9 cellular contexts compared by ENCODE assay signal in the genomic region with DNA sequence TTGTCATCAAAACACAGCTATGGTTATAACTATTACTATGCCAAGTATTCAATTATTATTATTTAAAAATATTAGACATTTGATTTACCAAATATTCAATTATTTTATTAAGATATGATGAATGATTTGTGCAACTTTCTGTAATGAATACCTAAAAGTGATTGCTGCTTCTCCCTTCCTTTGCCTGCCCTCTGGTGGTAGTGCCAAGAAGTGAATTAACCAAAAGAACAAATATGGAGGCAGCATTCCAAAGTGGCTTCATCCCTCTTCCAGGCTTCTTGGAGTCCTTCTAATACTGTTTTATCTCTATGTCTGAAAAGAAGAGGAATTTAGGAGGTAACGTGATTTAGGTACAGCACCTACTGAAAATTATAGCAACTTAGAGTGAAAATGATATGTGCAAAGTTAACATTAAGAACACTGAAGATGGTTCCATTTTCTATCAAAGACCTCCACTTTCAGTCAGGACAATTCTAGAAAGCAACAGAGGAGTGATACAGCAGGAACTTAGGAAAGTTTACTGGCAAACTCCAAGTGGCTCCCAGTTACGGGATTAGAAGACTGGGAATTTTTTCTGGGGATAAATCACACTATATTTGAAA. TPM values are rescaled to one million over a fixed set of nuclear protein-coding genes. Genes with fewer than 3 reads are reported as not detected.
DNase-seq lines count a peak whose midpoint lies in the region; ATAC-seq and TF ChIP-seq lines count a peak whose summit lies in the region.
"Had no signal": no experiment of that assay in that cellular context is flagged by ENCODE, and none has a peak within 500 bp of the region (broad histone marks: within the 10 kb centered on the region; RNA-seq: fewer than 3 reads in every experiment).

No MANE protein-coding gene starts in this region.

- peaks cover 7% of the 10 kb centered on the region for H3K4me1 ChIP-seq in body of pancreas
- H3K4me1 ChIP-seq in lung (ENCODE audit: control insufficient read depth in 2 of 2, insufficient read depth in 2 of 2, low read length in 2 of 2) = no peaks in the 10 kb centered on the region

- WGBS in body of pancreas, 2 donors = 39 to 60% methylated on average over 2 of the region's 2 CpGs
- WGBS in lung, 2 donors = 89% methylated on average over 2 of the region's 2 CpGs

- H3K36me3 Mint-ChIP-seq in activated naive CD4-positive, alpha-beta T cell treated with anti-CD3 and anti-CD28 coated beads for 36 hours (ENCODE audit: low read depth) = no peaks in the 10 kb centered on the region
- H3K36me3 Mint-ChIP-seq: activated naive CD8-positive, alpha-beta T cell treated with anti-CD3 and anti-CD28 coated beads, Interleukin-2, amount 10 ng/mL, durations not matched to agents 7 days and 5 days had no signal

- no peak overlapping the region for H3K4me3 Mint-ChIP-seq in activated naive CD4-positive, alpha-beta T cell treated with anti-CD3 and anti-CD28 coated beads for 36 hours
- H3K4me3 Mint-ChIP-seq: activated naive CD8-positive, alpha-beta T cell treated with anti-CD3 and anti-CD28 coated beads, Interleukin-2, amount 10 ng/mL, durations not matched to agents 7 days and 5 days had no signal

- TF ChIP-seq POLR2A in body of pancreas (IDR thresholded peaks at IDR 0.05) = no peak

- DNase-seq in activated naive CD4-positive, alpha-beta T cell treated with anti-CD3 and anti-CD28 coated beads for 36 hours = peak; percentile 43
- no peak for DNase-seq in activated naive CD4-positive, alpha-beta T cell treated with anti-CD3 and anti-CD28 coated beads, Interleukin-2, amount 50 U/mL, for 16 hours
- DNase-seq in MV-4-11 (lab: John Stamatoyannopoulos, UW) (peak; percentile 23), body of pancreas (peak; percentile 15 to 29 (median 24)), lung (ENCODE audit: low spot score) (no peak), mesenteric fat pad (ENCODE audit: low spot score) (no peak)
- DNase-seq: activated naive CD8-positive, alpha-beta T cell treated with anti-CD3 and anti-CD28 coated beads, Interleukin-2, amount 10 ng/mL, durations not matched to agents 7 days and 5 days had no signal

- intact Hi-C loops in activated naive CD4-positive, alpha-beta T cell treated with anti-CD3 and anti-CD28 coated beads for 36 hours (cut with micrococcal nuclease) = loop anchor here (5.0 to 10.0 kb wide), 2 partner anchors 322 to 704 kb away; a partner anchor contains a TSS
- intact Hi-C loops in body of pancreas (cut with DNase I) = no loop called here

- H3K27ac ChIP-seq in body of pancreas (no peak overlapping the region), lung (ENCODE audit: low read depth in 1 of 2, low read length in 1 of 2) (no peak overlapping the region)

- TF ChIP-seq CTCF in body of pancreas (IDR thresholded peaks at IDR 0.05) (peak; percentile 40 to 78 (median 59)), lung (IDR thresholded peaks at IDR 0.05; ENCODE audit: control extremely low read depth, extremely low read depth) (peak; percentile 60)

- H3K4me3 ChIP-seq in body of pancreas (no peak overlapping the region), lung (no peak overlapping the region)

- H3K9me3 ChIP-seq in body of pancreas = no peaks in the 10 kb centered on the region
- H3K9me3 ChIP-seq in lung (ENCODE audit: control insufficient read depth in 2 of 2, insufficient read depth in 1 of 2, low read length in 1 of 2) = no peaks in the 10 kb centered on the region

- no peak for ATAC-seq in body of pancreas
- no peak for ATAC-seq in lung (ENCODE audit: insufficient read depth, low FRiP score)
- ATAC-seq in GM19351 (IDR thresholded peaks at IDR 0.05; ENCODE audit: unreplicated experiment) = no peak
- no peak for ATAC-seq in GM21367 (IDR thresholded peaks at IDR 0.05; ENCODE audit: unreplicated experiment)

- no peaks in the 10 kb centered on the region for H3K9me3 Mint-ChIP-seq in activated naive CD4-positive, alpha-beta T cell treated with anti-CD3 and anti-CD28 coated beads for 36 hours
- H3K9me3 Mint-ChIP-seq: activated naive CD8-positive, alpha-beta T cell treated with anti-CD3 and anti-CD28 coated beads, Interleukin-2, amount 10 ng/mL, durations not matched to agents 7 days and 5 days had no signal

- CTCF ChIA-PET in activated naive CD4-positive, alpha-beta T cell treated with anti-CD3 and anti-CD28 coated beads for 36 hours (lab: Charles Lee) = interaction anchor here (0.8 to 16.8 kb wide), 10 partner anchors 8 to 515 kb away, joined by 3 to 371 read pairs (median 4); no protein-coding TSS in a partner anchor

- H3K27me3 ChIP-seq in body of pancreas = no peaks in the 10 kb centered on the region
- H3K27me3 ChIP-seq in lung (ENCODE audit: control insufficient read depth, insufficient read depth) = no peaks in the 10 kb centered on the region

- H3K27me3 Mint-ChIP-seq in activated naive CD4-positive, alpha-beta T cell treated with anti-CD3 and anti-CD28 coated beads for 36 hours (ENCODE audit: low read depth) = peaks cover 5% of the 10 kb centered on the region

- H3K36me3 ChIP-seq in body of pancreas (replicated peaks in 1 of 2; ENCODE audit: insufficient read depth in 1 of 2, low read depth in 2 of 2) (no peaks in the 10 kb centered on the region), lung (ENCODE audit: control insufficient read depth in 2 of 2, insufficient read depth in 2 of 2, low read length in 2 of 2) (no peaks in the 10 kb centered on the region)

- peaks cover 9% of the 10 kb centered on the region for H3K4me1 Mint-ChIP-seq in activated naive CD4-positive, alpha-beta T cell treated with anti-CD3 and anti-CD28 coated beads for 36 hours (ENCODE audit: low read depth)

- H3K27ac Mint-ChIP-seq in activated naive CD4-positive, alpha-beta T cell treated with anti-CD3 and anti-CD28 coated beads for 36 hours = no peak overlapping the region
- H3K27ac Mint-ChIP-seq: activated naive CD8-positive, alpha-beta T cell treated with anti-CD3 and anti-CD28 coated beads, Interleukin-2, amount 10 ng/mL, durations not matched to agents 7 days and 5 days had no signal

RNA-seq across cellular contexts. Expression of a gene that starts 43.0 kb away (rescaled TPM):
- total RNA-seq in activated naive CD4-positive, alpha-beta T cell treated with anti-CD3 and anti-CD28 coated beads for 36 hours = not detected
- total RNA-seq in body of pancreas (1 to 10 TPM in 1 of 2 donors, under 1 TPM in 1; 0.78 to 4.0 TPM), lung (10 to 100 TPM in 1 of 2 donors, 1 to 10 TPM in 1; 5.3 to 26.3 TPM), mesenteric fat pad (13.9 TPM)
- polyA plus RNA-seq in lung = 1 to 10 TPM; 1.0 to 1.8 TPM

Comparison
In these comparisons a context has a peak if more than half of its experiments do, and no peak if none do; other contexts are left out.
1. DNase-seq: peak in activated naive CD4-positive, alpha-beta T cell treated with anti-CD3 and anti-CD28 coated beads for 36 hours (single experiment), MV-4-11 (single experiment) and body of pancreas (4 of 4); none in activated naive CD4-positive, alpha-beta T cell treated with anti-CD3 and anti-CD28 coated beads, Interleukin-2, amount 50 U/mL, for 16 hours (single experiment), lung (single experiment) and mesenteric fat pad (single experiment).